ENCODE assay signal across 17 cellular contexts in the genomic region with DNA sequence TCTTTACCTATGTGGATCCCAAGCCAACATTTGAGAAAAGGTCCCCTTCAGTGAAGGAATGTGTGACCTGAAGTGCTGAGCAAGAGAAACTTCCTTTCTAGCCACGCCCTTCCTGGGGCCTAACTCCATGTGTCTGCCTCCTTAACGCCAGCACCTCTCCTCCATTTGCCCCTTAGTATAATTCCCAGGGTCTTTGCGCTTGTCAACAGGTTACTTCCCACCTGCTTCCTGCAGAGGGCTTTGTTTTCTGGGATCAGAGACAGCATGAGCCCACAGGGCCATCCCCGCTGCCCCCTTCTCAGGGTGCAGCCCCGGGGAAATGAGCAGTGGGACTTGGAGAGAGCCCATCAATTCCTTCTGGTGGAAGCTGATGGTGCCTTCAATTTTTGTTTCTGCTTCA. TPM values are rescaled to one million over a fixed set of nuclear protein-coding genes. Genes with fewer than 3 reads are reported as not detected.
DNase-seq lines count a peak whose midpoint lies in the region; FAIRE-seq and TF ChIP-seq lines count a peak whose summit lies in the region.
"Had no signal": no experiment of that assay in that cellular context is flagged by ENCODE, and none has a peak within 500 bp of the region (broad histone marks: within the 10 kb centered on the region; RNA-seq: fewer than 3 reads in every experiment).

No MANE protein-coding gene starts in this region.

- no peaks in the 10 kb centered on the region for H3K9me2 ChIP-seq in OCI-LY7 (ENCODE audit: insufficient read depth, low read length)

- H3K4me2 ChIP-seq in OCI-LY7 (ENCODE audit: low read length) = no peak overlapping the region
- H3K4me2 ChIP-seq: BLaER1 had no signal

- DNase-seq in NCI-H82 (lab: John Stamatoyannopoulos, UW) = peak; percentile 31
- DNase-seq in NCI-H82 treated with DMSO at 0.1 percent for 48 hours (lab: John Stamatoyannopoulos, UW; ENCODE audit: unreplicated experiment) = no peak
- DNase-seq in WERI-Rb-1 = peak; percentile 49
- peak; percentile 19 for DNase-seq in iPS DF 4.7 (ENCODE audit: extremely low read depth, low spot score)
- DNase-seq in small intestine = peak; percentile 12
- no peak for DNase-seq in OCI-LY7 (ENCODE audit: low spot score)
- no peak for DNase-seq in nephron progenitor cell
- no peak for DNase-seq in CD8-positive, alpha-beta memory T cell
- DNase-seq: AML-193, DMS53, IMR-90 had no signal

- H3K27me3 ChIP-seq in WERI-Rb-1 (ENCODE audit: insufficient read depth, low read depth, severe bottlenecking) = no peaks in the 10 kb centered on the region
- H3K27me3 ChIP-seq in small intestine (ENCODE audit: control insufficient read depth in 2 of 2, insufficient read depth in 2 of 2, low read length in 2 of 2) = no peaks in the 10 kb centered on the region
- H3K27me3 ChIP-seq in CD8-positive, alpha-beta memory T cell (ENCODE audit: insufficient read depth, low read length, poor library complexity, severe bottlenecking) = no peaks in the 10 kb centered on the region
- H3K27me3 ChIP-seq: BLaER1 had no signal

- CTCF ChIA-PET in OCI-LY7 (lab: Charles Lee; ENCODE audit: unreplicated experiment) = no interaction called here
- CTCF ChIA-PET in CD8-positive, alpha-beta memory T cell (lab: Charles Lee) = no interaction called here

- no peaks in the 10 kb centered on the region for H3K36me3 Mint-ChIP-seq in nephron progenitor cell (ENCODE audit: low read depth)
- H3K36me3 Mint-ChIP-seq in CD8-positive, alpha-beta memory T cell = no peaks in the 10 kb centered on the region

- WGBS in small intestine, 3 donors = 75 to 85% (median 78%) methylated on average over 5 of the region's 5 CpGs

- no peaks in the 10 kb centered on the region for H3K79me2 ChIP-seq in OCI-LY7 (ENCODE audit: insufficient read depth, low read depth, low read length)

- no peaks in the 10 kb centered on the region for H4K20me1 ChIP-seq in OCI-LY7 (ENCODE audit: insufficient read depth, low read length)
- H4K20me1 ChIP-seq: BLaER1 had no signal

- intact Hi-C loops in OCI-LY7 (cut with micrococcal nuclease; ENCODE audit: unreplicated experiment) = no loop called here

- no peaks in the 10 kb centered on the region for H3K36me3 ChIP-seq in WERI-Rb-1
- H3K36me3 ChIP-seq in small intestine (ENCODE audit: control insufficient read depth in 2 of 2, insufficient read depth in 2 of 2, low read length in 2 of 2) = no peaks in the 10 kb centered on the region
- H3K36me3 ChIP-seq in OCI-LY7 (ENCODE audit: insufficient read depth, low read length) = no peaks in the 10 kb centered on the region
- no peaks in the 10 kb centered on the region for H3K36me3 ChIP-seq in CD8-positive, alpha-beta memory T cell (ENCODE audit: insufficient read depth, low read length)
- H3K36me3 ChIP-seq: BLaER1 had no signal

- H3K4me3 ChIP-seq in WERI-Rb-1 (ENCODE audit: low read depth, low read length) (no peak overlapping the region), small intestine (ENCODE audit: low read depth in 1 of 2, low read length in 2 of 2) (no peak overlapping the region), OCI-LY7 (ENCODE audit: low read depth, low read length, poor library complexity, severe bottlenecking) (no peak overlapping the region)
- no peak overlapping the region for H3K4me3 ChIP-seq in CD8-positive, alpha-beta memory T cell (ENCODE audit: low read length)
- H3K4me3 ChIP-seq: BLaER1, GM12878 had no signal

- H3K9me3 ChIP-seq in WERI-Rb-1 (ENCODE audit: severe bottlenecking) = no peaks in the 10 kb centered on the region
- no peaks in the 10 kb centered on the region for H3K9me3 ChIP-seq in small intestine (ENCODE audit: control insufficient read depth, low read depth)
- H3K9me3 ChIP-seq in OCI-LY7 (ENCODE audit: low read length) = no peaks in the 10 kb centered on the region
- no peaks in the 10 kb centered on the region for H3K9me3 ChIP-seq in CD8-positive, alpha-beta memory T cell (ENCODE audit: low read length)
- H3K9me3 ChIP-seq: BLaER1 had no signal

- no peak overlapping the region for H3K4me3 Mint-ChIP-seq in nephron progenitor cell
- H3K4me3 Mint-ChIP-seq in CD8-positive, alpha-beta memory T cell = no peak overlapping the region

- FAIRE-seq in small intestine (lab: Jason Lieb, UNC) = no peak
- FAIRE-seq: GM12878, GM18507, H1 had no signal

- no TSS peak for BruUV-seq in OCI-LY7 (replicated peaks; lab: Mats Ljungman, UMichigan)

- peaks cover 7% of the 10 kb centered on the region for H3K27me3 Mint-ChIP-seq in nephron progenitor cell (ENCODE audit: low read depth, poor library complexity)
- peaks cover 1 to 4% of the 10 kb centered on the region in 2 donors for H3K27me3 Mint-ChIP-seq in CD8-positive, alpha-beta memory T cell

- H2AFZ ChIP-seq in OCI-LY7 (ENCODE audit: low read length) = no peak overlapping the region

- H3K27ac ChIP-seq in WERI-Rb-1 = no peak overlapping the region
- no peak overlapping the region for H3K27ac ChIP-seq in small intestine (ENCODE audit: low read depth in 1 of 2, low read length in 1 of 2)
- no peak overlapping the region for H3K27ac ChIP-seq in OCI-LY7 (ENCODE audit: low read depth, low read length, poor library complexity, severe bottlenecking)
- H3K27ac ChIP-seq in CD8-positive, alpha-beta memory T cell (ENCODE audit: low read depth, low read length) = no peak overlapping the region
- H3K27ac ChIP-seq: 22Rv1, BLaER1 had no signal

- H3K27ac Mint-ChIP-seq in nephron progenitor cell = no peak overlapping the region
- H3K27ac Mint-ChIP-seq in CD8-positive, alpha-beta memory T cell = peak overlapping the region in 1 of 8 donors; percentile 21

- POLR2A ChIA-PET in OCI-LY7 (lab: Charles Lee) = no interaction called here
- POLR2A ChIA-PET in CD8-positive, alpha-beta memory T cell (lab: Charles Lee) = no interaction called here

- H3K4me1 ChIP-seq in small intestine (ENCODE audit: control insufficient read depth in 2 of 2, insufficient read depth in 1 of 2, low read depth in 1 of 2, low read length in 1 of 2) = no peaks in the 10 kb centered on the region
- H3K4me1 ChIP-seq in OCI-LY7 (ENCODE audit: insufficient read depth, low read length, poor library complexity, severe bottlenecking) = no peaks in the 10 kb centered on the region
- H3K4me1 ChIP-seq in CD8-positive, alpha-beta memory T cell (ENCODE audit: insufficient read depth, low read length) = no peaks in the 10 kb centered on the region

- TF ChIP-seq CTCF in WERI-Rb-1 (IDR thresholded peaks at IDR 0.05; ENCODE audit: low read depth, low read length) (peak; percentile 13; the same call in 1 of the 2 replicates), OCI-LY7 (conservative IDR thresholded peaks at IDR 0.05; ENCODE audit: low read length) (no peak), nephron progenitor cell (IDR thresholded peaks at IDR 0.05) (no peak)

- H3K4me1 Mint-ChIP-seq in nephron progenitor cell = peaks cover 7% of the 10 kb centered on the region
- H3K4me1 Mint-ChIP-seq in CD8-positive, alpha-beta memory T cell = no peaks in the 10 kb centered on the region

- peaks cover 21% of the 10 kb centered on the region for H3K9me3 Mint-ChIP-seq in nephron progenitor cell
- H3K9me3 Mint-ChIP-seq in CD8-positive, alpha-beta memory T cell = no peaks in the 10 kb centered on the region

RNA-seq across cellular contexts. Expression of gene DRD5, which starts 45.9 kb away (rescaled TPM):
- under 1 TPM in 1 of 3 donors, not detected in 2; 0.19 TPM for polyA plus RNA-seq in small intestine
- not detected in 2 replicates for total RNA-seq in OCI-LY7 (2014; rRNA removed; shearing (Covaris generic))
- not detected in 2 replicates for total RNA-seq in OCI-LY7 (2022)
- total RNA-seq in CD8-positive, alpha-beta memory T cell = not detected
- polyA plus RNA-seq in CD8-positive, alpha-beta memory T cell = not detected
- total RNA-seq: G401, GM12878, IMR-90 had no signal
- polyA plus RNA-seq: GM12878, IMR-90 had no signal

Comparison
In these comparisons a context has a peak if more than half of its experiments do, and no peak if none do; other contexts are left out.
1. DNase-seq: peak in NCI-H82 (single experiment), WERI-Rb-1 (single experiment), iPS DF 4.7 (single experiment) and small intestine (single experiment); none in NCI-H82 treated with DMSO at 0.1 percent for 48 hours (single experiment), OCI-LY7 (single experiment), nephron progenitor cell (single experiment) and CD8-positive, alpha-beta memory T cell (0 of 5).